Comparison of ENCODE assay signal across 14 cellular contexts in the genomic region with DNA sequence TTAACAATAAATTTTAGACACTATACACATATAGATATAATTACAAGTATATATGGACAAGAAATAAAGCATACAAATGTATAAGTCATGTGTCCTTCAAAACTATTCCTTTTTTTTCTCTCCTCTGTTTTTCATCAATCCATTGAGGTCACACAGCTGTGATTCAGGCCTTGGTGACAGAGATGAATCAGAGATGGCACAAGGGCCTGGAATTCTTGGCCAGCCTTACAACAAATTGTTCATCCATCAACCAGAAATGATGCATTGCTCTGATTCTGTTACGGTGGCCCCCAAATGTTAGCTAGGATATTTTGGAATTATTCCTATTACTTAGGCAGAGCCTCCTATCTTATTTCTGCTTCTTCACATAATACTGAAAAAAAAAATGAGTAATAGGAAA.
DNase-seq lines count a peak whose midpoint lies in the region; ATAC-seq and TF ChIP-seq lines count a peak whose summit lies in the region.
"Had no signal": no experiment of that assay in that cellular context is flagged by ENCODE, and none has a peak within 500 bp of the region (broad histone marks: within the 10 kb centered on the region; RNA-seq: fewer than 3 reads in every experiment).

No MANE protein-coding gene starts in this region.

- H3K27me3 ChIP-seq in stomach (no peaks in the 10 kb centered on the region), dorsolateral prefrontal cortex (no peaks in the 10 kb centered on the region)
- H3K27me3 ChIP-seq: neural progenitor cell had no signal

- no peak for ATAC-seq in HG02885 (IDR thresholded peaks at IDR 0.05; ENCODE audit: poor library complexity, unreplicated experiment)
- ATAC-seq: stimulated activated naive CD8-positive, alpha-beta T cell treated with anti-CD3 and anti-CD28 coated beads, Interleukin-15, amount 100 ng/mL, for 72 hours had no signal

- H3K4me1 ChIP-seq in stomach = no peaks in the 10 kb centered on the region
- H3K4me1 ChIP-seq: neural progenitor cell had no signal

- H3K4me3 ChIP-seq in coronary artery = no peak overlapping the region
- no peak overlapping the region for H3K4me3 ChIP-seq in stomach
- no peak overlapping the region for H3K4me3 ChIP-seq in dorsolateral prefrontal cortex
- H3K4me3 ChIP-seq: neural progenitor cell had no signal

- intact Hi-C loops in stomach (cut with DNase I; ENCODE audit: low total_unique reads) (no loop called here), dorsolateral prefrontal cortex (cut with DNase I) (no loop called here)

- no peak for TF ChIP-seq CTCF in coronary artery (IDR thresholded peaks at IDR 0.05)
- TF ChIP-seq CTCF in stomach (IDR thresholded peaks at IDR 0.05) = no peak
- TF ChIP-seq CTCF in dorsolateral prefrontal cortex (IDR thresholded peaks at IDR 0.05 in 54 of 56, conservative IDR thresholded peaks at IDR 0.05 in 2 of 56; ENCODE audit: low read depth in 1 of 56, partially characterized antibody in 56 of 56) = no peak

- no peaks in the 10 kb centered on the region for H3K36me3 ChIP-seq in stomach
- H3K36me3 ChIP-seq: neural progenitor cell had no signal

- H3K27ac ChIP-seq in coronary artery (peak overlapping the region; percentile 57 to 72), stomach (peak overlapping the region in 3 of 5 donors; percentile 15 to 35 (median 30)), dorsolateral prefrontal cortex (no peak overlapping the region)
- H3K27ac ChIP-seq: epithelial cell of prostate, HL-60, neural progenitor cell had no signal

- no peak for TF ChIP-seq POLR2A in stomach (IDR thresholded peaks at IDR 0.05)

- peaks cover 0 to 27% (median 12%) of the 10 kb centered on the region in 4 donors for H3K9me3 ChIP-seq in stomach

- DNase-seq in HT1080 (ENCODE audit: low read depth) = peak; percentile 7
- no peak for DNase-seq in coronary artery (ENCODE audit: low spot score)
- peak; percentile 22 for DNase-seq in hepatic stellate cell (ENCODE audit: low spot score)
- no peak for DNase-seq in stomach
- no peak for DNase-seq in dorsolateral prefrontal cortex
- DNase-seq in stimulated activated CD4-positive, alpha-beta T cell treated with anti-CD3 and anti-CD28 coated beads, Interleukin-12 subunit alpha, Interleukin-12 subunit beta, amount 100 ng/mL, for 4 hours = no peak
- no peak for DNase-seq in iPS-NIHi11 (ENCODE audit: low spot score)
- DNase-seq: activated CD8-positive, alpha-beta memory T cell treated with anti-CD3 and anti-CD28 coated beads, Interleukin-2, amount 50 U/mL, for 48 hours; NCI-H524 treated with DMSO at 0.1 percent for 48 hours; stimulated activated naive CD8-positive, alpha-beta T cell treated with anti-CD3 and anti-CD28 coated beads, Interleukin-15, amount 100 ng/mL, for 72 hours had no signal

- TF ChIP-seq EP300 in stomach (IDR thresholded peaks at IDR 0.05) = no peak

- 32 to 87% (median 64%) methylated on average over 1 of the region's 1 CpG for WGBS in stomach, 5 donors

Comparison
In these comparisons a context has a peak if more than half of its experiments do, and no peak if none do; other contexts are left out.
1. DNase-seq: peak in HT1080 (single experiment) and hepatic stellate cell (single experiment); none in coronary artery (single experiment), stomach (single experiment), dorsolateral prefrontal cortex (0 of 10), stimulated activated CD4-positive, alpha-beta T cell treated with anti-CD3 and anti-CD28 coated beads, Interleukin-12 subunit alpha, Interleukin-12 subunit beta, amount 100 ng/mL, for 4 hours (single experiment) and iPS-NIHi11 (single experiment).
2. H3K27ac ChIP-seq: peak in coronary artery (2 of 2) and stomach (3 of 5); none in dorsolateral prefrontal cortex (0 of 59).